ENCODE assay signal across 9 cellular contexts in genomic region chr3:101518421-101518871, GRCh38. TPM values are rescaled to one million over a fixed set of nuclear protein-coding genes. Genes with fewer than 3 reads are reported as not detected.
DNase-seq lines count a peak whose midpoint lies in the region; ATAC-seq and TF ChIP-seq lines count a peak whose summit lies in the region.
"Had no signal": no experiment of that assay in that cellular context is flagged by ENCODE, and none has a peak within 500 bp of the region (broad histone marks: within the 10 kb centered on the region; RNA-seq: fewer than 3 reads in every experiment).

No MANE protein-coding gene starts in this region.

- DNase-seq in NCI-H2196 treated with DMSO at 0.1 percent for 48 hours (lab: John Stamatoyannopoulos, UW; ENCODE audit: unreplicated experiment) = peak; percentile 36
- DNase-seq in NCI-H2196 (lab: John Stamatoyannopoulos, UW; ENCODE audit: unreplicated experiment) = no peak
- DNase-seq in central memory CD8-positive, alpha-beta T cell (ENCODE audit: low spot score in 2 of 2) = peak in 1 of 2 donors; percentile 59
- no peak for DNase-seq in dedifferentiated amniotic fluid mesenchymal stem cell (ENCODE audit: extremely low spot score)
- no peak for DNase-seq in NCI-H1417 treated with DMSO at 0.1 percent for 48 hours (lab: John Stamatoyannopoulos, UW)
- no peak for DNase-seq in left ventricle myocardium superior

- H3K9me2 ChIP-seq in SU-DHL-6 (replicated peaks; ENCODE audit: insufficient read depth, low read length) = no peaks in the 10 kb centered on the region

- H4K20me1 ChIP-seq in SU-DHL-6 (ENCODE audit: low read depth, low read length) = no peaks in the 10 kb centered on the region

- no peaks in the 10 kb centered on the region for H3K27me3 ChIP-seq in SU-DHL-6 (ENCODE audit: low read length)

- H3K9ac ChIP-seq in SU-DHL-6 (ENCODE audit: low read length) = no peak overlapping the region

- peaks cover 11% of the 10 kb centered on the region for H3K36me3 Mint-ChIP-seq in central memory CD8-positive, alpha-beta T cell (ENCODE audit: insufficient read depth)

- H3K79me2 ChIP-seq in SU-DHL-6 (ENCODE audit: insufficient read depth, low read length) = no peaks in the 10 kb centered on the region

- H3K4me2 ChIP-seq in SU-DHL-6 (ENCODE audit: low read depth, low read length, poor library complexity, severe bottlenecking) = no peak overlapping the region

- intact Hi-C loops in left ventricle myocardium superior (cut with micrococcal nuclease) = no loop called here

- no peaks in the 10 kb centered on the region for H3K9me3 ChIP-seq in SU-DHL-6 (ENCODE audit: insufficient read depth, low read length)
- H3K9me3 ChIP-seq: neutrophil had no signal

- H3K36me3 ChIP-seq in SU-DHL-6 (ENCODE audit: low read length) = no peaks in the 10 kb centered on the region
- H3K36me3 ChIP-seq: neutrophil had no signal

- H3K4me3 Mint-ChIP-seq in central memory CD8-positive, alpha-beta T cell = peak overlapping the region; percentile 2

- peaks cover 35% of the 10 kb centered on the region for H3K4me1 Mint-ChIP-seq in central memory CD8-positive, alpha-beta T cell

- H3K27ac ChIP-seq in SU-DHL-6 (ENCODE audit: low read depth, low read length) = no peak overlapping the region
- H3K27ac ChIP-seq: neutrophil had no signal

- H3K4me3 ChIP-seq in SU-DHL-6 (ENCODE audit: insufficient read depth, low read length, poor library complexity, severe bottlenecking) = no peak overlapping the region

- ATAC-seq in HG03025 (IDR thresholded peaks at IDR 0.05; ENCODE audit: low FRiP score, unreplicated experiment) (peak; percentile 97), left ventricle myocardium superior (no peak)
- peak; percentile 85 for ATAC-seq in central memory CD8-positive, alpha-beta T cell (replicated peaks; ENCODE audit: extremely low read depth, poor library complexity, severe bottlenecking)

- H3K27me3 Mint-ChIP-seq in central memory CD8-positive, alpha-beta T cell = no peaks in the 10 kb centered on the region

- H3F3A ChIP-seq in SU-DHL-6 (ENCODE audit: insufficient read depth) = no peaks in the 10 kb centered on the region

- no peak for TF ChIP-seq CTCF in SU-DHL-6 (IDR thresholded peaks at IDR 0.05; ENCODE audit: insufficient read depth, low read length, poor library complexity, severe bottlenecking)

- peak overlapping the region; percentile 11 for H2AFZ ChIP-seq in SU-DHL-6 (ENCODE audit: low read depth, low read length, severe bottlenecking)

- H3K9me3 Mint-ChIP-seq in central memory CD8-positive, alpha-beta T cell = no peaks in the 10 kb centered on the region

- peak overlapping the region; percentile 84 for H3K27ac Mint-ChIP-seq in central memory CD8-positive, alpha-beta T cell (ENCODE audit: low read depth)

RNA-seq across cellular contexts. Expression of gene SENP7, which starts 5.4 kb away (rescaled TPM):
- 12.2 TPM for total RNA-seq in left ventricle myocardium superior

RNA-seq across cellular contexts. Expression of gene TRMT10C, which starts 43.2 kb away (rescaled TPM):
- 30.6 TPM for total RNA-seq in left ventricle myocardium superior

RNA-seq across cellular contexts. Expression of gene PCNP, which starts 55.5 kb away (rescaled TPM):
- total RNA-seq in left ventricle myocardium superior = 140 TPM
